Comparison of ENCODE assay signal across 9 cellular contexts in genomic region chr1:203744008-203744972, GRCh38. TPM values are rescaled to one million over a fixed set of nuclear protein-coding genes. Genes with fewer than 3 reads are reported as not detected.
DNase-seq lines count a peak whose midpoint lies in the region; ATAC-seq and TF ChIP-seq lines count a peak whose summit lies in the region.
"Had no signal": no experiment of that assay in that cellular context is flagged by ENCODE, and none has a peak within 500 bp of the region (broad histone marks: within the 10 kb centered on the region; RNA-seq: fewer than 3 reads in every experiment).

No MANE protein-coding gene starts in this region.

- intact Hi-C loops in activated B cell treated with CpG ODN at 0.5 μM for 24 hours (cut with micrococcal nuclease) (loop anchor here (2.0 kb wide), 1 partner anchor 21 kb away; the partner anchor contains the start of gene LAX1), ovary (cut with DNase I) (no loop called here)

- H3K4me1 ChIP-seq in ovary (ENCODE audit: insufficient read depth), result peaks cover 3% of the 10 kb centered on the region

- H3K9me3 Mint-ChIP-seq in activated B cell treated with CpG ODN at 0.5 μM for 24 hours, result no peaks in the 10 kb centered on the region
- H3K9me3 Mint-ChIP-seq in progenitor cell of endocrine pancreas (ENCODE audit: low read depth), result no peaks in the 10 kb centered on the region

- no peaks in the 10 kb centered on the region for H3K36me3 ChIP-seq in ovary

- H3K4me3 ChIP-seq in ovary, result no peak overlapping the region

- DNase-seq in DMS 273 (lab: John Stamatoyannopoulos, UW; ENCODE audit: unreplicated experiment), result peak; percentile 17
- no peak for DNase-seq in DMS 273 treated with DMSO at 0.1 percent for 48 hours (lab: John Stamatoyannopoulos, UW)
- DNase-seq in activated B cell treated with CpG ODN at 0.5 μM for 24 hours, result no peak
- peak; percentile 64 for DNase-seq in fibroblast of gingiva (ENCODE audit: low read depth)
- peak; percentile 66 to 75 (median 67) for DNase-seq in ovary
- no peak for DNase-seq in progenitor cell of endocrine pancreas (ENCODE audit: low spot score, unreplicated experiment)
- DNase-seq in HT-29 (ENCODE audit: low spot score), result no peak
- DNase-seq in SKM-1 treated with dmso at 0.1 percent for 144 hours (lab: John Stamatoyannopoulos, UW; ENCODE audit: unreplicated experiment), result no peak

- H3K27me3 Mint-ChIP-seq in activated B cell treated with CpG ODN at 0.5 μM for 24 hours (no peaks in the 10 kb centered on the region), progenitor cell of endocrine pancreas (no peaks in the 10 kb centered on the region)

- WGBS in ovary, 3 donors, result 24 to 37% (median 35%) methylated on average over 10 of the region's 10 CpGs

- peaks cover 4% of the 10 kb centered on the region for H3K36me3 Mint-ChIP-seq in activated B cell treated with CpG ODN at 0.5 μM for 24 hours (ENCODE audit: low read depth)
- H3K36me3 Mint-ChIP-seq in progenitor cell of endocrine pancreas (ENCODE audit: insufficient read depth), result peaks cover 11% of the 10 kb centered on the region

- TF ChIP-seq CTCF in activated B cell treated with CpG ODN at 0.5 μM for 24 hours (IDR thresholded peaks at IDR 0.05) (no peak), ovary (IDR thresholded peaks at IDR 0.05) (no peak), progenitor cell of endocrine pancreas (IDR thresholded peaks at IDR 0.05; ENCODE audit: unreplicated experiment) (no peak)

- no peak for TF ChIP-seq POLR2A in ovary (IDR thresholded peaks at IDR 0.05)

- CTCF ChIA-PET in activated B cell treated with CpG ODN at 0.5 μM for 24 hours (lab: Charles Lee), result interaction anchor here (1.4 kb wide), 1 partner anchor 20 kb away, joined by 3 read pairs; no protein-coding TSS in a partner anchor

- H3K27ac Mint-ChIP-seq in activated B cell treated with CpG ODN at 0.5 μM for 24 hours (peak overlapping the region; percentile 85), progenitor cell of endocrine pancreas (no peak overlapping the region)

- POLR2A ChIA-PET in activated B cell treated with CpG ODN at 0.5 μM for 24 hours (lab: Charles Lee), result interaction anchor here (0.5 to 2.2 kb wide), 4 partner anchors 9 to 65 kb away, joined by 3 to 32 read pairs (median 5); partner anchors contain the start of gene LAX1

- H3K4me1 Mint-ChIP-seq in activated B cell treated with CpG ODN at 0.5 μM for 24 hours (peaks cover 27% of the 10 kb centered on the region), progenitor cell of endocrine pancreas (ENCODE audit: low read depth) (no peaks in the 10 kb centered on the region)

- no peak for TF ChIP-seq EP300 in ovary (IDR thresholded peaks at IDR 0.05)

- H3K27ac ChIP-seq in ovary, result peak overlapping the region in 1 of 2 donors; percentile 62
- H3K27ac ChIP-seq: 22Rv1 had no signal

- no peaks in the 10 kb centered on the region for H3K9me3 ChIP-seq in ovary

- H3K27me3 ChIP-seq in ovary, result no peaks in the 10 kb centered on the region

- H3K4me3 Mint-ChIP-seq in activated B cell treated with CpG ODN at 0.5 μM for 24 hours (peak overlapping the region; percentile 36), progenitor cell of endocrine pancreas (ENCODE audit: low read depth) (no peak overlapping the region)

- ATAC-seq in activated B cell treated with CpG ODN at 0.5 μM for 24 hours (ENCODE audit: low read depth), result peak; percentile 58

RNA-seq across cellular contexts. Expression of gene LAX1, which starts 20.7 kb away (rescaled TPM):
- total RNA-seq in activated B cell treated with CpG ODN at 0.5 μM for 24 hours (12.0 and 13.5 TPM in 2 replicates), ovary (under 1 TPM in 6 of 7 donors, not detected in 1; 0.11 to 0.48 (median 0.24) TPM), progenitor cell of endocrine pancreas (not detected in 2 replicates)
- polyA plus RNA-seq in ovary, result 1 to 10 TPM in 1 of 2 donors, under 1 TPM in 1; 0.13 to 1.2 TPM
- total RNA-seq in HT-29 (2014; rRNA removed; shearing (Covaris generic)), result not detected in 2 replicates

RNA-seq across cellular contexts. Expression of gene ZBED6, which starts 51.1 kb away (rescaled TPM):
- total RNA-seq in activated B cell treated with CpG ODN at 0.5 μM for 24 hours, result 26.3 and 31.4 TPM in 2 replicates
- 10 to 100 TPM; 19.9 to 39.1 (median 32.7) TPM for total RNA-seq in ovary
- 10 to 100 TPM in 1 of 2 donors, 1 to 10 TPM in 1; 2.6 to 13.0 TPM for polyA plus RNA-seq in ovary
- 35.3 and 36.1 TPM in 2 replicates for total RNA-seq in progenitor cell of endocrine pancreas
- total RNA-seq in HT-29 (2014; rRNA removed; shearing (Covaris generic)), result 7.6 and 8.3 TPM in 2 replicates

RNA-seq across cellular contexts. Expression of gene ZC3H11A, which starts 51.1 kb away (rescaled TPM):
- total RNA-seq in activated B cell treated with CpG ODN at 0.5 μM for 24 hours (85.6 and 91.6 TPM in 2 replicates), ovary (100 to 1,000 TPM in 1 of 7 donors, 10 to 100 TPM in 6; 59.2 to 100 (median 63.2) TPM), progenitor cell of endocrine pancreas (98.9 and 100 TPM in 2 replicates)
- 10 to 100 TPM; 52.9 to 54.2 TPM for polyA plus RNA-seq in ovary
- 47.9 and 55.5 TPM in 2 replicates for total RNA-seq in HT-29 (2014; rRNA removed; shearing (Covaris generic))

Comparison
In these comparisons a context has a peak if more than half of its experiments do, and no peak if none do; other contexts are left out.
1. DNase-seq: peak in DMS 273 (single experiment), fibroblast of gingiva (single experiment) and ovary (5 of 5); none in DMS 273 treated with DMSO at 0.1 percent for 48 hours (single experiment), activated B cell treated with CpG ODN at 0.5 μM for 24 hours (single experiment), progenitor cell of endocrine pancreas (single experiment), HT-29 (single experiment) and SKM-1 treated with dmso at 0.1 percent for 144 hours (single experiment).